In the genomic region with DNA sequence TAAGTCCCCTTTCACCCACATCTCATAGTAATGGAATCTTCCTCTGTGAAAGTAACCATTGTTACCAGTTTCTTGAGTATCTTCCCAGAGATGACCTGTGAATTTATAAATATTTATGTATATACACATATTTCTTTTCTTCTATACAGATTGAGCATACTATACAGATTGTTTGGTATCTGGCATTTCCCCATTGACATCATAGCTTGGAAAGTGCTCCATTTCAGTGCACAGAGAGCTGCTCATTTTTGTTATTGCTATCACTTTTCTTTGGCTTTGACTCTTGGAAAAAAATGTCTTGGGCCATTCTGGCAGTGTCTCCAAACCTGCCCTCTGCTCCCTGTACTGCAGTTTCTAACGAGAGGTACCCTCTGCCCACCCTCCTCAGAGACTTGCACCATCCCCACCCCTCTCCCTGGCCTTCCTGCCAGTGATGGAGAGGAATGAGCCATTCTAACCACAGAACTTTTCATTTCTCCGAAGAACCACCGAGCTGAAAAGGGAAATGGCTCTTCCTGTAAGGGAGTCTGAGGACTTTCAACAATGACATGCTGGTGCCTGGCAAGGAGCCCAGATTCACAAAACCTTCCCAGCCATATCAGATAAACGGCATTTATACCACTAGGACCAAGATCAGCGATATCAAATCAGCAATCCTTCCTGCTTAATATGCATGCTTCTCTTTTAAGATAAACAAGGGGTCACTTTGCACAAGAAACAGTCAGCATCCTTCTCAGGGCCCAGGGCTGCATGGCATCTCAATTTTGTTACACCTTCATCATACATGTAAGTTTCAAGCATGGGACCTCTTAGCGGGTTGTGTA, we compare ENCODE assay signal across 9 cellular contexts. TPM values are rescaled to one million over a fixed set of nuclear protein-coding genes. Genes with fewer than 3 reads are reported as not detected.
A peak's percentile ranks its signal among the peaks of the same experiment; 100 is the strongest.
DNase-seq lines count a peak whose midpoint lies in the region; ATAC-seq and TF ChIP-seq lines count a peak whose summit lies in the region.
"Had no signal": no experiment of that assay in that cellular context is flagged by ENCODE, and none has a peak within 500 bp of the region (broad histone marks: within the 10 kb centered on the region; RNA-seq: fewer than 3 reads in every experiment).

No MANE protein-coding gene starts in this region.

- TF ChIP-seq POLR2A in gastroesophageal sphincter (IDR thresholded peaks at IDR 0.05), result no peak

- H3K9me3 ChIP-seq in gastroesophageal sphincter, result no peaks in the 10 kb centered on the region
- H3K9me3 ChIP-seq: pancreas had no signal

- no peak for TF ChIP-seq EP300 in gastroesophageal sphincter (IDR thresholded peaks at IDR 0.05)

- peak overlapping the region in 1 of 4 donors; percentile 6 for H3K27ac ChIP-seq in gastroesophageal sphincter
- H3K27ac ChIP-seq: pancreas had no signal

- no peaks in the 10 kb centered on the region for H3K27me3 ChIP-seq in gastroesophageal sphincter
- H3K27me3 ChIP-seq: pancreas had no signal

- no peaks in the 10 kb centered on the region for H3K36me3 ChIP-seq in gastroesophageal sphincter
- H3K36me3 ChIP-seq: pancreas had no signal

- ATAC-seq in gastroesophageal sphincter, result no peak

- 15 to 30% methylated on average over 2 to 6 of the region's 6 CpGs for WGBS in gastroesophageal sphincter (ENCODE audit: low coverage in 1 of 2), 2 donors

- DNase-seq in activated T-cell treated with anti-CD3 and anti-CD28 coated beads for 24 hours (ENCODE audit: low read depth) (peak; percentile 16), activated T-cell treated with anti-CD3 and anti-CD28 coated beads for 4 hours (no peak), M059J (ENCODE audit: low read depth) (peak; percentile 92), glomerular endothelial cell (ENCODE audit: extremely low read depth, low read depth, low spot score) (peak; percentile 78), SW480 (ENCODE audit: low spot score) (no peak)
- peak; percentile 23 to 31 for DNase-seq in activated CD4-positive, alpha-beta T cell treated with anti-CD3 and anti-CD28 coated beads, Interleukin-2, amount 50 U/mL, for 4 hours
- DNase-seq in stimulated activated naive CD4-positive, alpha-beta T cell treated with Interleukin-2 at 50 U/mL for 16 hours (lab: John Stamatoyannopoulos, UW), result peak; percentile 23
- DNase-seq: pancreas had no signal

- no peak for TF ChIP-seq CTCF in gastroesophageal sphincter (IDR thresholded peaks at IDR 0.05)

- no peaks in the 10 kb centered on the region for H3K4me1 ChIP-seq in gastroesophageal sphincter
- H3K4me1 ChIP-seq: pancreas had no signal

- no peak overlapping the region for H3K4me3 ChIP-seq in gastroesophageal sphincter
- H3K4me3 ChIP-seq: pancreas had no signal

RNA-seq across cellular contexts. Expression of a gene that starts 19.7 kb away (rescaled TPM):
- 15.0 and 18.3 TPM in 2 replicates for total RNA-seq in M059J (2014; rRNA removed; shearing (Covaris generic))
- total RNA-seq in glomerular endothelial cell (23.1 and 44.9 TPM in 2 replicates), gastroesophageal sphincter (10 to 100 TPM; 64.5 to 93.5 (median 83.3) TPM)

Comparison
In these comparisons a context has a peak if more than half of its experiments do, and no peak if none do; other contexts are left out.
1. DNase-seq: peak in activated T-cell treated with anti-CD3 and anti-CD28 coated beads for 24 hours (single experiment), M059J (single experiment), activated CD4-positive, alpha-beta T cell treated with anti-CD3 and anti-CD28 coated beads, Interleukin-2, amount 50 U/mL, for 4 hours (2 of 2), glomerular endothelial cell (single experiment) and stimulated activated naive CD4-positive, alpha-beta T cell treated with Interleukin-2 at 50 U/mL for 16 hours (single experiment); none in activated T-cell treated with anti-CD3 and anti-CD28 coated beads for 4 hours (single experiment) and SW480 (single experiment).